In genomic region chr16:75566040-75566888, GRCh38 we compare ENCODE assay signal across 8 cellular contexts. TPM values are rescaled to one million over a fixed set of nuclear protein-coding genes. Genes with fewer than 3 reads are reported as not detected.
DNase-seq lines count a peak whose midpoint lies in the region; ATAC-seq and TF ChIP-seq lines count a peak whose summit lies in the region.

Gene GABARAPL2, plus strand, starts transcription at chr16:75566379. Its CDS starts 108 bp downstream, at chr16:75566487.

- H3K27ac ChIP-seq in left ventricle myocardium inferior (replicated peaks), result peak within 1 kb of the TSS; percentile 84
- peak within 1 kb of the TSS; percentile 90 for H3K27ac ChIP-seq in psoas muscle

- ATAC-seq in GM18498 (IDR thresholded peaks at IDR 0.05; ENCODE audit: unreplicated experiment) (peak; percentile 79), HG02852 (IDR thresholded peaks at IDR 0.05; ENCODE audit: unreplicated experiment) (peak; percentile 70), psoas muscle (peak; percentile 88 to 95 (median 92))

- intact Hi-C loops in left ventricle myocardium inferior (cut with micrococcal nuclease), result no loop called here
- intact Hi-C loops in psoas muscle (cut with DNase I), result loop anchor here (2.0 to 5.0 kb wide), 3 partner anchors 49 to 81 kb away; partner anchors contain the start of genes ADAT1 (in 1 of the 2), KARS1 (in 1 of the 2) and TERF2IP (in 1 of the 2)

- H3K4me1 ChIP-seq in left ventricle myocardium inferior, result peaks cover 62% of the 10 kb centered on the region
- H3K4me1 ChIP-seq in psoas muscle, result peaks cover 47% of the 10 kb centered on the region

- H3K27me3 ChIP-seq in left ventricle myocardium inferior (ENCODE audit: low read depth) (no peaks in the 10 kb centered on the region), psoas muscle (ENCODE audit: insufficient read depth in 3 of 3, low read length in 2 of 3) (no peaks in the 10 kb centered on the region)

- DNase-seq in NCI-H146 treated with DMSO at 0.1 percent for 48 hours (lab: John Stamatoyannopoulos, UW; ENCODE audit: unreplicated experiment) (peak; percentile 39), T-helper 2 cell (peak; percentile 81 to 90 (median 89)), amygdala (lab: John Stamatoyannopoulos, UW) (peak in 55 of 56 donors; percentile 30 to 88 (median 73)), left ventricle myocardium inferior (peak; percentile 85), psoas muscle (peak; percentile 83 to 92), ureter (ENCODE audit: low spot score) (peak; percentile 85)

- H3K36me3 ChIP-seq in left ventricle myocardium inferior, result peaks cover 37% of the 10 kb centered on the region
- H3K36me3 ChIP-seq in psoas muscle (ENCODE audit: insufficient read depth in 1 of 2, low read depth in 1 of 2), result peaks cover 8 to 42% of the 10 kb centered on the region in 2 donors

- H3K9me3 ChIP-seq in left ventricle myocardium inferior (replicated peaks) (no peaks in the 10 kb centered on the region), psoas muscle (no peaks in the 10 kb centered on the region)

- 0% methylated on average over 61 to 84 of the region's 84 CpGs for WGBS in psoas muscle, 3 donors

- H3K4me3 ChIP-seq in left ventricle myocardium inferior (peak within 1 kb of the TSS; percentile 97), psoas muscle (peak within 1 kb of the TSS; percentile 99)

- TF ChIP-seq CTCF in left ventricle myocardium inferior (IDR thresholded peaks at IDR 0.05; ENCODE audit: borderline replicate concordance), result no peak
- no peak for TF ChIP-seq CTCF in psoas muscle (IDR thresholded peaks at IDR 0.05)

RNA-seq across cellular contexts. Expression of gene GABARAPL2, which starts in this region (rescaled TPM):
- total RNA-seq in left ventricle myocardium inferior, result 280 TPM
- 100 to 1,000 TPM; 107 to 180 (median 148) TPM for total RNA-seq in psoas muscle
- 100 to 1,000 TPM; 116 to 215 (median 188) TPM for polyA plus RNA-seq in psoas muscle
- 77.4 TPM for total RNA-seq in ureter

Comparison
In these comparisons a context has a peak if more than half of its experiments do, and no peak if none do; other contexts are left out.
1. Peak in every context shown above with its lines: DNase-seq, ATAC-seq, H3K4me3 ChIP-seq and H3K27ac ChIP-seq.
2. DNase-seq: peak in every context shown above with its lines; median percentile 89 in T-helper 2 cell; 88 in psoas muscle; 85 in left ventricle myocardium inferior; 85 in ureter; 73 in amygdala; 39 in NCI-H146 treated with DMSO at 0.1 percent for 48 hours.